In genomic region chr17:66715076-66715675, GRCh38 we compare ENCODE assay signal across 15 cellular contexts.
DNase-seq lines count a peak whose midpoint lies in the region; FAIRE-seq and TF ChIP-seq lines count a peak whose summit lies in the region.
"Had no signal": no experiment of that assay in that cellular context is flagged by ENCODE, and none has a peak within 500 bp of the region (broad histone marks: within the 10 kb centered on the region; RNA-seq: fewer than 3 reads in every experiment).

No MANE protein-coding gene starts in this region.

- H3K36me3 Mint-ChIP-seq in HFFc6 (ENCODE audit: low read depth): peaks cover 24% of the 10 kb centered on the region

- no peaks in the 10 kb centered on the region for H3K9me3 Mint-ChIP-seq in HFFc6
- H3K9me3 Mint-ChIP-seq: dendritic cell treated with granulocyte-macrophage colony-stimulating factor and Interleukin-4, amounts not matched to agents 40 ng/mL and 50 ng/mL, for 4 days had no signal

- no peak for FAIRE-seq in D721Med (lab: Jason Lieb, UNC)
- FAIRE-seq: astrocyte had no signal

- no peaks in the 10 kb centered on the region for H3K9me3 ChIP-seq in colonic mucosa
- H3K9me3 ChIP-seq: BE2C, thyroid gland had no signal

- peaks cover 10% of the 10 kb centered on the region for H3K4me1 ChIP-seq in colonic mucosa

- peaks cover 8% of the 10 kb centered on the region for H3K27me3 Mint-ChIP-seq in HFFc6 (ENCODE audit: insufficient read depth)
- H3K27me3 Mint-ChIP-seq: dendritic cell treated with granulocyte-macrophage colony-stimulating factor and Interleukin-4, amounts not matched to agents 40 ng/mL and 50 ng/mL, for 4 days had no signal

- no peak overlapping the region for H3K4me3 Mint-ChIP-seq in HFFc6
- H3K4me3 Mint-ChIP-seq: dendritic cell treated with granulocyte-macrophage colony-stimulating factor and Interleukin-4, amounts not matched to agents 40 ng/mL and 50 ng/mL, for 4 days had no signal

- H3K27ac Mint-ChIP-seq in HFFc6: peak overlapping the region; percentile 83; the same call in 1 of the 2 replicates
- H3K27ac Mint-ChIP-seq: dendritic cell treated with granulocyte-macrophage colony-stimulating factor and Interleukin-4, amounts not matched to agents 40 ng/mL and 50 ng/mL, for 4 days had no signal

- no peaks in the 10 kb centered on the region for H3K27me3 ChIP-seq in colonic mucosa
- H3K27me3 ChIP-seq: BE2C, thyroid gland had no signal

- peaks cover 12% of the 10 kb centered on the region for H3K4me1 Mint-ChIP-seq in HFFc6 (ENCODE audit: low read depth)

- peak overlapping the region; percentile 81 for H3K27ac ChIP-seq in colonic mucosa
- H3K27ac ChIP-seq: thyroid gland had no signal

- no peaks in the 10 kb centered on the region for H3K36me3 ChIP-seq in colonic mucosa
- H3K36me3 ChIP-seq: BE2C, thyroid gland had no signal

- H3K4me3 ChIP-seq in colonic mucosa: no peak overlapping the region
- H3K4me3 ChIP-seq: thyroid gland had no signal

- peak overlapping the region in 1 of 2 donors; percentile 76 for H3K9ac ChIP-seq in colonic mucosa (ENCODE audit: low read depth in 2 of 2, low read length in 2 of 2)

- intact Hi-C loops in colonic mucosa (cut with DNase I) (loop anchor here (2.0 kb wide), 1 partner anchor 192 kb away; no protein-coding TSS in a partner anchor), posterior vena cava (cut with DNase I) (loop anchor here in 1 of 2 donors (5.0 to 10.0 kb wide), 2 partner anchors 192 to 580 kb away; no protein-coding TSS in a partner anchor)

- no peak for TF ChIP-seq CTCF in HFFc6 (IDR thresholded peaks at IDR 0.05)
- TF ChIP-seq CTCF in colonic mucosa (IDR thresholded peaks at IDR 0.05): no peak
- no peak for TF ChIP-seq CTCF in D721Med (IDR thresholded peaks at IDR 0.05; ENCODE audit: insufficient read depth, missing control alignments)

- no peak for DNase-seq in HFFc6
- peak; percentile 44 for DNase-seq in NCI-H69 (lab: John Stamatoyannopoulos, UW)
- peak; percentile 70 for DNase-seq in colonic mucosa
- peak; percentile 12 for DNase-seq in posterior vena cava (ENCODE audit: low spot score)
- no peak for DNase-seq in NCI-H82 (lab: John Stamatoyannopoulos, UW)
- no peak for DNase-seq in GOT3 (lab: John Stamatoyannopoulos, UW)
- DNase-seq in D721Med (ENCODE audit: insufficient read length, low spot score): no peak
- DNase-seq: activated CD4-positive, alpha-beta T cell treated with anti-CD3 and anti-CD28 coated beads, Interleukin-2, amount 50 U/mL, for 1 hour; activated effector memory CD4-positive, alpha-beta T cell treated with Interleukin-2 at 50 U/mL for 16 hours; BE2C; GF-D8; stimulated activated CD4-positive, alpha-beta T cell treated with anti-CD3 and anti-CD28 coated beads, Interleukin-4, amount 100 ng/mL, for 24 hours; thyroid gland had no signal

Comparison
In these comparisons a context has a peak if more than half of its experiments do, and no peak if none do; other contexts are left out.
1. DNase-seq: peak in NCI-H69 (single experiment), colonic mucosa (single experiment) and posterior vena cava (single experiment); none in HFFc6 (single experiment), NCI-H82 (single experiment), GOT3 (single experiment) and D721Med (single experiment).